Comparison of ENCODE assay signal across 22 cellular contexts in genomic region chr1:44862829-44863406, GRCh38. TPM values are rescaled to one million over a fixed set of nuclear protein-coding genes. Genes with fewer than 3 reads are reported as not detected.
DNase-seq lines count a peak whose midpoint lies in the region; ATAC-seq and TF ChIP-seq lines count a peak whose summit lies in the region.
"Had no signal": no experiment of that assay in that cellular context is flagged by ENCODE, and none has a peak within 500 bp of the region (broad histone marks: within the 10 kb centered on the region; RNA-seq: fewer than 3 reads in every experiment).

No MANE protein-coding gene starts in this region.

- peaks cover 2% of the 10 kb centered on the region for H3K4me1 Mint-ChIP-seq in T-helper 17 cell
- H3K4me1 Mint-ChIP-seq in activated naive CD8-positive, alpha-beta T cell treated with anti-CD3 and anti-CD28 coated beads for 36 hours, result no peaks in the 10 kb centered on the region
- H3K4me1 Mint-ChIP-seq: activated CD4-positive, alpha-beta memory T cell treated with anti-CD3 and anti-CD28 coated beads, Interleukin-2, amount 10 ng/mL, durations not matched to agents 7 days and 5 days had no signal

- peaks cover 5% of the 10 kb centered on the region for H3K36me3 Mint-ChIP-seq in T-helper 17 cell (ENCODE audit: low read depth)
- H3K36me3 Mint-ChIP-seq in activated naive CD8-positive, alpha-beta T cell treated with anti-CD3 and anti-CD28 coated beads for 36 hours, result peaks cover 4% of the 10 kb centered on the region

- TF ChIP-seq CTCF in WERI-Rb-1 (IDR thresholded peaks at IDR 0.05; ENCODE audit: low read depth, low read length) (no peak), fibroblast of villous mesenchyme (IDR thresholded peaks at IDR 0.05; ENCODE audit: insufficient read depth, low read depth, low read length) (no peak)

- no peak overlapping the region for H3K27ac ChIP-seq in WERI-Rb-1
- H3K27ac ChIP-seq: cardiac muscle cell, esophagus squamous epithelium, parathyroid adenoma, VCaP had no signal

- H3K4me3 ChIP-seq in WERI-Rb-1 (ENCODE audit: low read depth, low read length), result no peak overlapping the region
- no peak overlapping the region for H3K4me3 ChIP-seq in fibroblast of villous mesenchyme (ENCODE audit: low read depth, low read length)
- H3K4me3 ChIP-seq: cardiac muscle cell, esophagus squamous epithelium had no signal

- no peak overlapping the region for H3K27ac Mint-ChIP-seq in T-helper 17 cell
- no peak overlapping the region for H3K27ac Mint-ChIP-seq in activated naive CD8-positive, alpha-beta T cell treated with anti-CD3 and anti-CD28 coated beads for 36 hours
- H3K27ac Mint-ChIP-seq: activated CD4-positive, alpha-beta memory T cell treated with anti-CD3 and anti-CD28 coated beads, Interleukin-2, amount 10 ng/mL, durations not matched to agents 7 days and 5 days had no signal

- H3K9me3 Mint-ChIP-seq in activated naive CD8-positive, alpha-beta T cell treated with anti-CD3 and anti-CD28 coated beads for 36 hours, result no peaks in the 10 kb centered on the region
- H3K9me3 Mint-ChIP-seq: activated CD4-positive, alpha-beta memory T cell treated with anti-CD3 and anti-CD28 coated beads, Interleukin-2, amount 10 ng/mL, durations not matched to agents 7 days and 5 days; activated T-cell treated with anti-CD3 and anti-CD28 coated beads, Interleukin-2, amount 50 U/mL, for 4 hours; naive B cell had no signal

- no peaks in the 10 kb centered on the region for H3K27me3 Mint-ChIP-seq in T-helper 17 cell
- no peaks in the 10 kb centered on the region for H3K27me3 Mint-ChIP-seq in activated naive CD8-positive, alpha-beta T cell treated with anti-CD3 and anti-CD28 coated beads for 36 hours
- H3K27me3 Mint-ChIP-seq: activated CD4-positive, alpha-beta memory T cell treated with anti-CD3 and anti-CD28 coated beads, Interleukin-2, amount 10 ng/mL, durations not matched to agents 7 days and 5 days; naive B cell had no signal

- no peaks in the 10 kb centered on the region for H3K27me3 ChIP-seq in WERI-Rb-1 (ENCODE audit: insufficient read depth, low read depth, severe bottlenecking)
- H3K27me3 ChIP-seq: cardiac muscle cell, esophagus squamous epithelium had no signal

- no peaks in the 10 kb centered on the region for H3K36me3 ChIP-seq in WERI-Rb-1
- H3K36me3 ChIP-seq: cardiac muscle cell had no signal

- no peak overlapping the region for H3K4me3 Mint-ChIP-seq in T-helper 17 cell
- no peak overlapping the region for H3K4me3 Mint-ChIP-seq in activated naive CD8-positive, alpha-beta T cell treated with anti-CD3 and anti-CD28 coated beads for 36 hours
- H3K4me3 Mint-ChIP-seq: activated CD4-positive, alpha-beta memory T cell treated with anti-CD3 and anti-CD28 coated beads, Interleukin-2, amount 10 ng/mL, durations not matched to agents 7 days and 5 days; activated T-cell treated with anti-CD3 and anti-CD28 coated beads, Interleukin-2, amount 50 U/mL, for 4 hours; naive B cell had no signal

- DNase-seq in AG08396 (ENCODE audit: low spot score) (peak; percentile 36), GM04503 (ENCODE audit: low read depth) (peak; percentile 8), WERI-Rb-1 (peak; percentile 24), fibroblast of villous mesenchyme (ENCODE audit: low read depth) (peak; percentile 30), T-helper 17 cell (no peak)
- DNase-seq in stimulated activated CD4-positive, alpha-beta T cell treated with anti-CD3 and anti-CD28 coated beads, Interleukin-1b, Interleukin-23, amount 100 ng/mL, for 48 hours, result no peak
- DNase-seq in activated naive CD8-positive, alpha-beta T cell treated with anti-CD3 and anti-CD28 coated beads for 36 hours, result no peak
- DNase-seq: activated CD4-positive, alpha-beta memory T cell treated with anti-CD3 and anti-CD28 coated beads, Interleukin-2, amount 10 ng/mL, durations not matched to agents 7 days and 5 days; activated T-cell treated with anti-CD3 and anti-CD28 coated beads, Interleukin-2, amount 50 U/mL, for 4 hours; AML-193; esophagus squamous epithelium; GDM1; islet precursor cell; naive B cell; NCI-H1436 treated with DMSO at 0.1 percent for 48 hours; small intestine; stimulated activated CD4-positive, alpha-beta T cell treated with anti-CD3 and anti-CD28 coated beads, Interleukin-4, amount 100 ng/mL, for 4 hours had no signal

- ATAC-seq in GM18907 (IDR thresholded peaks at IDR 0.05; ENCODE audit: unreplicated experiment) (no peak), T-helper 17 cell (no peak)

- H3K9me3 ChIP-seq in WERI-Rb-1 (ENCODE audit: severe bottlenecking), result no peaks in the 10 kb centered on the region
- no peaks in the 10 kb centered on the region for H3K9me3 ChIP-seq in T-helper 17 cell (ENCODE audit: control insufficient read depth, low read length, poor library complexity, severe bottlenecking)
- H3K9me3 ChIP-seq: esophagus squamous epithelium had no signal

RNA-seq across cellular contexts. Expression of gene PTCH2, which starts 19.9 kb away (rescaled TPM):
- total RNA-seq in fibroblast of villous mesenchyme (under 0.01 and 0.32 TPM in 2 replicates), T-helper 17 cell (1 to 10 TPM; 1.6 to 1.7 TPM)
- 1 to 10 TPM; 1.0 to 1.4 TPM for total RNA-seq in activated naive CD8-positive, alpha-beta T cell treated with anti-CD3 and anti-CD28 coated beads for 36 hours

RNA-seq across cellular contexts. Expression of gene BTBD19, which starts 54.6 kb away (rescaled TPM):
- total RNA-seq in fibroblast of villous mesenchyme, result 11.6 and 13.0 TPM in 2 replicates
- 10 to 100 TPM; 43.1 to 56.6 TPM for total RNA-seq in T-helper 17 cell
- total RNA-seq in activated naive CD8-positive, alpha-beta T cell treated with anti-CD3 and anti-CD28 coated beads for 36 hours, result 1 to 10 TPM; 6.0 to 8.1 TPM

RNA-seq across cellular contexts. Expression of gene DYNLT4, which starts 55.8 kb away (rescaled TPM):
- total RNA-seq in fibroblast of villous mesenchyme, result under 0.01 TPM in 1 of 2 replicates, not detected in the other
- 1 to 10 TPM; 5.5 to 6.2 TPM for total RNA-seq in T-helper 17 cell
- total RNA-seq in activated naive CD8-positive, alpha-beta T cell treated with anti-CD3 and anti-CD28 coated beads for 36 hours, result 1 to 10 TPM in 1 of 2 experiments, under 1 TPM in 1; 0.70 to 1.0 TPM
- total RNA-seq: activated T-cell treated with anti-CD3 and anti-CD28 coated beads, Interleukin-2, amount 50 U/mL, for 4 hours; cardiac muscle cell; esophagus squamous epithelium; temporal lobe had no signal

Comparison
In these comparisons a context has a peak if more than half of its experiments do, and no peak if none do; other contexts are left out.
1. DNase-seq: peak in AG08396 (single experiment), GM04503 (single experiment), WERI-Rb-1 (single experiment) and fibroblast of villous mesenchyme (single experiment); none in stimulated activated CD4-positive, alpha-beta T cell treated with anti-CD3 and anti-CD28 coated beads, Interleukin-1b, Interleukin-23, amount 100 ng/mL, for 48 hours (single experiment), T-helper 17 cell (0 of 3) and activated naive CD8-positive, alpha-beta T cell treated with anti-CD3 and anti-CD28 coated beads for 36 hours (single experiment).